ENCODE assay signal across 37 cellular contexts in the genomic region with DNA sequence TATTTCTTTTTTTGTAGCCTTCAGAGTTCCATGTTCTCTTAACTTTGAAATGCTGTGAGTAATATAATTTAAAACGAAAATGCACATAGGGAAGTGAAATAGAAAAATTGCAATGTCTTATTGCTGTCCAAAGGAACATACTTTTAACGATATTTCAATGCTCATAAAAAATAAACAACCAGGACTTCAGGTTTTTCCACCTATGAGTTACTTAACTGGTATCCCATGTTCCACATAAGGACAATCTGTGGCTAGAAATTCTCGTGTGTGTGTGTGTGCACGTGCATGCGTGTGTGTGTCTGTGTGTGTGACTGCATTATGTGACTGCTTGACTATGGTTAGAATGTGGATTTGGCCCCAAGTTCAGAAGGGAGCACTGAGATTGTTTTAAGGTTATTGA.
"Had no signal": no experiment of that assay in that cellular context is flagged by ENCODE, and none has a peak within 500 bp of the region (broad histone marks: within the 10 kb centered on the region; RNA-seq: fewer than 3 reads in every experiment).

No MANE protein-coding gene starts in this region.

- H3K9me3 Mint-ChIP-seq: activated B cell treated with CpG ODN at 0.5 μM for 24 hours; activated CD4-positive, alpha-beta memory T cell treated with anti-CD3 and anti-CD28 coated beads for 36 hours; activated CD4-positive, alpha-beta T cell treated with anti-CD3 and anti-CD28 coated beads, Interleukin-2, amount 10 ng/mL, durations not matched to agents 24 days and 14 days; activated naive CD4-positive, alpha-beta T cell treated with anti-CD3 and anti-CD28 coated beads, Interleukin-2, amount 10 ng/mL, durations not matched to agents 7 days and 5 days; activated naive CD8-positive, alpha-beta T cell treated with anti-CD3 and anti-CD28 coated beads, Interleukin-2, amount 10 ng/mL, durations not matched to agents 7 days and 5 days; activated T-helper 1 cell treated with anti-CD3 and anti-CD28 coated beads, Interleukin-12 subunit alpha, Interleukin-12 subunit beta, Interleukin-2, Interleukin-4 antibody, amounts not matched to agents 30 ng/mL and 10 ng/mL and 1 ng/mL, durations not matched to agents 14 hours and 24 hours and 36 hours; T-helper 2 cell treated with Interferon-gamma antibody and Interleukin-4, amounts not matched to agents 5 μg/mL and 100 μg/mL, for 36 hours had no signal

- H3K36me3 Mint-ChIP-seq: activated CD4-positive, alpha-beta memory T cell treated with anti-CD3 and anti-CD28 coated beads for 36 hours; activated CD8-positive, alpha-beta memory T cell treated with anti-CD3 and anti-CD28 coated beads, Interleukin-2, amount 10 ng/mL, durations not matched to agents 7 days and 5 days; activated naive CD4-positive, alpha-beta T cell treated with anti-CD3 and anti-CD28 coated beads, Interleukin-2, amount 10 ng/mL, durations not matched to agents 7 days and 5 days; activated naive CD4-positive, alpha-beta T cell treated with anti-CD3 and anti-CD28 coated beads, Interleukin-2, amount 50 U/mL, for 24 hours; activated naive CD8-positive, alpha-beta T cell; activated naive CD8-positive, alpha-beta T cell treated with anti-CD3 and anti-CD28 coated beads, Interleukin-2, amount 10 ng/mL, durations not matched to agents 7 days and 5 days; brain had no signal

- H3K4me3 Mint-ChIP-seq: activated B cell treated with CpG ODN at 0.5 μM for 24 hours; activated CD4-positive, alpha-beta memory T cell treated with anti-CD3 and anti-CD28 coated beads for 36 hours; activated CD4-positive, alpha-beta T cell treated with anti-CD3 and anti-CD28 coated beads, Interleukin-2, amount 10 ng/mL, durations not matched to agents 24 days and 14 days; activated CD8-positive, alpha-beta memory T cell treated with anti-CD3 and anti-CD28 coated beads, Interleukin-2, amount 10 ng/mL, durations not matched to agents 7 days and 5 days; activated CD8-positive, alpha-beta T cell treated with anti-CD3 and anti-CD28 coated beads, Interleukin-2, amount 10 ng/mL, durations not matched to agents 7 days and 5 days; activated naive CD4-positive, alpha-beta T cell treated with anti-CD3 and anti-CD28 coated beads, Interleukin-2, amount 10 ng/mL, durations not matched to agents 7 days and 5 days; activated naive CD4-positive, alpha-beta T cell treated with anti-CD3 and anti-CD28 coated beads, Interleukin-2, amount 50 U/mL, for 24 hours; activated naive CD8-positive, alpha-beta T cell; activated naive CD8-positive, alpha-beta T cell treated with anti-CD3 and anti-CD28 coated beads, Interleukin-2, amount 10 ng/mL, durations not matched to agents 7 days and 5 days; activated naive CD8-positive, alpha-beta T cell treated with anti-CD3 and anti-CD28 coated beads, Interleukin-2, amount 50 U/mL, for 24 hours; activated T-cell treated with anti-CD3 and anti-CD28 coated beads, Interleukin-2, amount 50 U/mL, for 24 hours; activated T-cell treated with anti-CD3 and anti-CD28 coated beads, Interleukin-2, amount 50 U/mL, for 72 hours; activated T-helper 1 cell treated with anti-CD3 and anti-CD28 coated beads, Interleukin-12 subunit alpha, Interleukin-12 subunit beta, Interleukin-2, Interleukin-4 antibody, amounts not matched to agents 30 ng/mL and 10 ng/mL and 1 ng/mL, durations not matched to agents 14 hours and 24 hours and 36 hours; activated T-helper 17 cell treated with anti-CD3 and anti-CD28 coated beads, Interleukin-2, amount 50 U/mL, for 72 hours; brain; central memory CD8-positive, alpha-beta T cell; T-helper 1 cell treated with Interleukin-12 subunit alpha and Interleukin-12 subunit beta and Interleukin-4 antibody, amounts not matched to agents 30 μg/mL and 1 μg/mL, for 36 hours; T-helper 2 cell treated with Interferon-gamma antibody and Interleukin-4, amounts not matched to agents 5 μg/mL and 100 μg/mL, for 36 hours had no signal

- H3K4me1 Mint-ChIP-seq: activated B cell treated with CpG ODN at 0.5 μM for 24 hours; activated CD4-positive, alpha-beta T cell treated with anti-CD3 and anti-CD28 coated beads, Interleukin-2, amount 10 ng/mL, durations not matched to agents 24 days and 14 days; activated CD8-positive, alpha-beta memory T cell treated with anti-CD3 and anti-CD28 coated beads, Interleukin-2, amount 10 ng/mL, durations not matched to agents 7 days and 5 days; activated naive CD4-positive, alpha-beta T cell treated with anti-CD3 and anti-CD28 coated beads, Interleukin-2, amount 10 ng/mL, durations not matched to agents 7 days and 5 days; activated naive CD4-positive, alpha-beta T cell treated with anti-CD3 and anti-CD28 coated beads, Interleukin-2, amount 50 U/mL, for 24 hours; activated naive CD8-positive, alpha-beta T cell treated with anti-CD3 and anti-CD28 coated beads, Interleukin-2, amount 10 ng/mL, durations not matched to agents 7 days and 5 days; activated naive CD8-positive, alpha-beta T cell treated with anti-CD3 and anti-CD28 coated beads, Interleukin-2, amount 50 U/mL, for 24 hours; activated T-helper 17 cell treated with anti-CD3 and anti-CD28 coated beads, Interleukin-2, amount 50 U/mL, for 72 hours; brain; central memory CD8-positive, alpha-beta T cell had no signal

- H3K36me3 ChIP-seq: ascending aorta, cardiac muscle cell had no signal

- H3K27ac Mint-ChIP-seq: activated B cell treated with CpG ODN at 0.5 μM for 24 hours; activated CD4-positive, alpha-beta memory T cell treated with anti-CD3 and anti-CD28 coated beads for 36 hours; activated CD4-positive, alpha-beta T cell treated with anti-CD3 and anti-CD28 coated beads, Interleukin-2, amount 10 ng/mL, durations not matched to agents 24 days and 14 days; activated CD8-positive, alpha-beta memory T cell treated with anti-CD3 and anti-CD28 coated beads, Interleukin-2, amount 10 ng/mL, durations not matched to agents 7 days and 5 days; activated CD8-positive, alpha-beta T cell treated with anti-CD3 and anti-CD28 coated beads, Interleukin-2, amount 10 ng/mL, durations not matched to agents 7 days and 5 days; activated naive CD4-positive, alpha-beta T cell treated with anti-CD3 and anti-CD28 coated beads, Interleukin-2, amount 10 ng/mL, durations not matched to agents 7 days and 5 days; activated naive CD4-positive, alpha-beta T cell treated with anti-CD3 and anti-CD28 coated beads, Interleukin-2, amount 50 U/mL, for 24 hours; activated naive CD8-positive, alpha-beta T cell; activated naive CD8-positive, alpha-beta T cell treated with anti-CD3 and anti-CD28 coated beads, Interleukin-2, amount 10 ng/mL, durations not matched to agents 7 days and 5 days; activated naive CD8-positive, alpha-beta T cell treated with anti-CD3 and anti-CD28 coated beads, Interleukin-2, amount 50 U/mL, for 24 hours; activated T-cell treated with anti-CD3 and anti-CD28 coated beads, Interleukin-2, amount 50 U/mL, for 24 hours; activated T-cell treated with anti-CD3 and anti-CD28 coated beads, Interleukin-2, amount 50 U/mL, for 72 hours; activated T-helper 1 cell treated with anti-CD3 and anti-CD28 coated beads, Interleukin-12 subunit alpha, Interleukin-12 subunit beta, Interleukin-2, Interleukin-4 antibody, amounts not matched to agents 30 ng/mL and 10 ng/mL and 1 ng/mL, durations not matched to agents 14 hours and 24 hours and 36 hours; activated T-helper 17 cell treated with anti-CD3 and anti-CD28 coated beads, Interleukin-2, amount 50 U/mL, for 72 hours; brain; T-helper 1 cell treated with Interleukin-12 subunit alpha and Interleukin-12 subunit beta and Interleukin-4 antibody, amounts not matched to agents 30 μg/mL and 1 μg/mL, for 36 hours; T-helper 2 cell treated with Interferon-gamma antibody and Interleukin-4, amounts not matched to agents 5 μg/mL and 100 μg/mL, for 36 hours had no signal

- DNase-seq: activated B cell treated with CpG ODN at 0.5 μM for 24 hours; activated CD4-positive, alpha-beta memory T cell treated with anti-CD3 and anti-CD28 coated beads for 36 hours; activated CD4-positive, alpha-beta T cell treated with anti-CD3 and anti-CD28 coated beads for 4 hours; activated CD4-positive, alpha-beta T cell treated with anti-CD3 and anti-CD28 coated beads, Interleukin-2, amount 10 ng/mL, durations not matched to agents 24 days and 14 days; activated CD4-positive, alpha-beta T cell treated with anti-CD3 and anti-CD28 coated beads, Interleukin-2, amount 50 U/mL, for 1 hour; activated CD4-positive, alpha-beta T cell treated with anti-CD3 and anti-CD28 coated beads, Interleukin-2, amount 50 U/mL, for 4 hours; activated CD4-positive, CD25-positive, alpha-beta regulatory T cell treated with anti-CD3 and anti-CD28 coated beads, Interleukin-2, amount 50 U/mL, for 72 hours; activated CD8-positive, alpha-beta memory T cell treated with anti-CD3 and anti-CD28 coated beads for 24 hours; activated CD8-positive, alpha-beta memory T cell treated with anti-CD3 and anti-CD28 coated beads, Interleukin-2, amount 10 ng/mL, durations not matched to agents 7 days and 5 days; activated CD8-positive, alpha-beta memory T cell treated with anti-CD3 and anti-CD28 coated beads, Interleukin-2, amount 50 U/mL, for 48 hours; activated CD8-positive, alpha-beta T cell treated with anti-CD3 and anti-CD28 coated beads, Interleukin-2, amount 10 ng/mL, durations not matched to agents 7 days and 5 days; activated effector memory CD4-positive, alpha-beta T cell treated with anti-CD3 and anti-CD28 coated beads, Interleukin-2, amount 50 U/mL, for 16 hours; activated gamma-delta T cell treated with Interleukin-2 at 50 U/mL for 16 hours; activated naive CD4-positive, alpha-beta T cell; activated naive CD4-positive, alpha-beta T cell treated with anti-CD3 and anti-CD28 coated beads, Interleukin-2, amount 10 ng/mL, durations not matched to agents 7 days and 5 days; activated naive CD8-positive, alpha-beta T cell treated with anti-CD3 and anti-CD28 coated beads, Interleukin-2, amount 10 ng/mL, durations not matched to agents 7 days and 5 days; activated naive CD8-positive, alpha-beta T cell treated with anti-CD3 and anti-CD28 coated beads, Interleukin-2, amount 50 U/mL, for 24 hours; activated T-cell treated with anti-CD3 and anti-CD28 coated beads, Interleukin-2, amount 50 U/mL, for 24 hours; activated T-cell treated with anti-CD3 and anti-CD28 coated beads, Interleukin-2, amount 50 U/mL, for 72 hours; amygdala; anterior cingulate cortex; caudate nucleus; cerebellar nuclear complex; T-helper 1 cell; T-helper 2 cell; T-helper 9 cell had no signal

- H3K27me3 Mint-ChIP-seq: activated B cell treated with CpG ODN at 0.5 μM for 24 hours; activated CD4-positive, alpha-beta memory T cell treated with anti-CD3 and anti-CD28 coated beads for 36 hours; activated CD4-positive, alpha-beta T cell treated with anti-CD3 and anti-CD28 coated beads, Interleukin-2, amount 10 ng/mL, durations not matched to agents 24 days and 14 days; activated CD8-positive, alpha-beta memory T cell treated with anti-CD3 and anti-CD28 coated beads, Interleukin-2, amount 10 ng/mL, durations not matched to agents 7 days and 5 days; activated naive CD4-positive, alpha-beta T cell treated with anti-CD3 and anti-CD28 coated beads, Interleukin-2, amount 10 ng/mL, durations not matched to agents 7 days and 5 days; activated naive CD4-positive, alpha-beta T cell treated with anti-CD3 and anti-CD28 coated beads, Interleukin-2, amount 50 U/mL, for 24 hours; activated naive CD8-positive, alpha-beta T cell; activated naive CD8-positive, alpha-beta T cell treated with anti-CD3 and anti-CD28 coated beads, Interleukin-2, amount 10 ng/mL, durations not matched to agents 7 days and 5 days; activated naive CD8-positive, alpha-beta T cell treated with anti-CD3 and anti-CD28 coated beads, Interleukin-2, amount 50 U/mL, for 24 hours; activated T-cell treated with anti-CD3 and anti-CD28 coated beads, Interleukin-2, amount 50 U/mL, for 24 hours; activated T-helper 17 cell treated with anti-CD3 and anti-CD28 coated beads, Interleukin-2, amount 50 U/mL, for 72 hours; brain; central memory CD8-positive, alpha-beta T cell had no signal

- H3K27me3 ChIP-seq: ascending aorta, cardiac muscle cell had no signal

- H3K9me3 ChIP-seq: ascending aorta had no signal

- H3K27ac ChIP-seq: ascending aorta, cardiac muscle cell, VCaP had no signal

- H3K4me3 ChIP-seq: ascending aorta, cardiac muscle cell had no signal

- ATAC-seq: activated CD8-positive, alpha-beta memory T cell treated with anti-CD3 and anti-CD28 coated beads, Interleukin-2, amount 10 ng/mL, durations not matched to agents 7 days and 5 days; activated CD8-positive, alpha-beta T cell treated with anti-CD3 and anti-CD28 coated beads, Interleukin-2, amount 10 ng/mL, durations not matched to agents 7 days and 5 days; activated naive CD8-positive, alpha-beta T cell treated with anti-CD3 and anti-CD28 coated beads, Interleukin-2, amount 50 U/mL, for 24 hours; activated T-cell treated with anti-CD3 and anti-CD28 coated beads, Interleukin-2, amount 50 U/mL, for 72 hours; activated T-helper 17 cell treated with anti-CD3 and anti-CD28 coated beads, Interleukin-2, amount 50 U/mL, for 72 hours had no signal

- H3K4me1 ChIP-seq: ascending aorta had no signal
